ENCODE assay signal across 8 cellular contexts in the genomic region with DNA sequence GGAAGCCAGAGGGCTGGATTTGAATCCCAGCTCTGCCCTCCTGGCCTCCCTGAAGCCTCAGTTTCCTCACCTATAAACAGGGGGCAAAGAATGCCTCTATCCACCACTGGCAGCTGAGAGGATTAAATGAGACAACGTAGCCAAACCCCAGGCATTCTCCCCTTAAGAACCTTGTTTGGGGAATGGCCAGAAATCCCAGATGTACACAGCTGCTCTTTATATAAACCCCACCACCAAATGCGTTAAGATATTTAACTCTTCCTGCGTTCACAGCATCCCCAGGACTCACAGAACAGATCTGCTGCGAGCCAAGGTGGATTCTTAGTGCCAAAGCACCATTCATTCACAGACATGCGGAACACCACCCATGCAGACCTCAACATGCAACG. TPM values are rescaled to one million over a fixed set of nuclear protein-coding genes. Genes with fewer than 3 reads are reported as not detected.
DNase-seq lines count a peak whose midpoint lies in the region; ATAC-seq and TF ChIP-seq lines count a peak whose summit lies in the region.

No MANE protein-coding gene starts in this region.

- H3K79me2 ChIP-seq in mesendoderm (ENCODE audit: control insufficient read depth, insufficient read depth, low read length) = peaks cover 82% of the 10 kb centered on the region

- H3K18ac ChIP-seq in mesendoderm (ENCODE audit: low read length) = peak overlapping the region; percentile 91

- WGBS in mesendoderm (ENCODE audit: extremely low coverage, insufficient coverage, low lambda C conversion rate) = no CpG with 5 or more reads among the region's 6 CpGs

- H3K4me3 Mint-ChIP-seq in activated naive CD8-positive, alpha-beta T cell treated with anti-CD3 and anti-CD28 coated beads, Interleukin-2, amount 10 ng/mL, durations not matched to agents 7 days and 5 days = peak overlapping the region; percentile 37
- H3K4me3 Mint-ChIP-seq in activated naive CD8-positive, alpha-beta T cell treated with anti-CD3 and anti-CD28 coated beads for 36 hours = no peak overlapping the region

- TF ChIP-seq CTCF in vagina (IDR thresholded peaks at IDR 0.05) = no peak
- no peak for TF ChIP-seq CTCF in coronary artery (IDR thresholded peaks at IDR 0.05)

- peak overlapping the region; percentile 54 for H3K23ac ChIP-seq in mesendoderm (ENCODE audit: low read length)

- intact Hi-C loops in vagina (cut with DNase I) = loop anchor here (10.0 kb wide), 2 partner anchors 232 to 382 kb away; no protein-coding TSS in a partner anchor

- H3K4me2 ChIP-seq in mesendoderm (ENCODE audit: low read length) = peak overlapping the region; percentile 5

- H3K4me1 ChIP-seq in adipocyte (ENCODE audit: control insufficient read depth, insufficient read depth, low read length) (peaks cover 61% of the 10 kb centered on the region), mesendoderm (ENCODE audit: control insufficient read depth, low read depth, low read length) (peaks cover 52% of the 10 kb centered on the region), vagina (peaks cover 79% of the 10 kb centered on the region)

- H2BK120ac ChIP-seq in mesendoderm (ENCODE audit: low read depth, low read length) = no peak overlapping the region

- no peak for DNase-seq in activated naive CD8-positive, alpha-beta T cell treated with anti-CD3 and anti-CD28 coated beads, Interleukin-2, amount 10 ng/mL, durations not matched to agents 7 days and 5 days
- DNase-seq in activated naive CD8-positive, alpha-beta T cell treated with anti-CD3 and anti-CD28 coated beads for 36 hours = no peak
- no peak for DNase-seq in adipocyte (ENCODE audit: low read depth)
- no peak for DNase-seq in mesendoderm
- no peak for DNase-seq in vagina (ENCODE audit: extremely low spot score in 2 of 2)
- no peak for DNase-seq in coronary artery (ENCODE audit: low spot score)

- peak overlapping the region; percentile 96 for H3K4me3 ChIP-seq in adipocyte (ENCODE audit: low read length)
- no peak overlapping the region for H3K4me3 ChIP-seq in mesendoderm (ENCODE audit: low read length)
- peak overlapping the region; percentile 3 to 12 for H3K4me3 ChIP-seq in vagina
- no peak overlapping the region for H3K4me3 ChIP-seq in coronary artery

- no peaks in the 10 kb centered on the region for H3K9me3 Mint-ChIP-seq in activated naive CD8-positive, alpha-beta T cell treated with anti-CD3 and anti-CD28 coated beads, Interleukin-2, amount 10 ng/mL, durations not matched to agents 7 days and 5 days
- H3K9me3 Mint-ChIP-seq in activated naive CD8-positive, alpha-beta T cell treated with anti-CD3 and anti-CD28 coated beads for 36 hours = no peaks in the 10 kb centered on the region

- H3K4ac ChIP-seq in mesendoderm (ENCODE audit: low read depth, low read length) = no peak overlapping the region

- H4K8ac ChIP-seq in mesendoderm (ENCODE audit: low read depth, low read length) = no peak overlapping the region

- H2BK5ac ChIP-seq in mesendoderm (ENCODE audit: low read length) = peak overlapping the region; percentile 46

- POLR2A ChIA-PET in activated naive CD8-positive, alpha-beta T cell treated with anti-CD3 and anti-CD28 coated beads, Interleukin-2, amount 10 ng/mL, durations not matched to agents 7 days and 5 days (lab: Charles Lee) = interaction anchor here (1.0 kb wide), 1 partner anchor 11 kb away, joined by 3 read pairs; no protein-coding TSS in a partner anchor

- H3K56ac ChIP-seq in mesendoderm (ENCODE audit: low read length) = peak overlapping the region; percentile 54

- no peak overlapping the region for H3K9ac ChIP-seq in adipocyte (ENCODE audit: low read length)
- peak overlapping the region; percentile 45 for H3K9ac ChIP-seq in mesendoderm (ENCODE audit: low read length)

- no peak overlapping the region for H4K5ac ChIP-seq in mesendoderm (ENCODE audit: low read length)

- peaks cover 22% of the 10 kb centered on the region for H3K36me3 ChIP-seq in adipocyte (ENCODE audit: control insufficient read depth, insufficient read depth, low read length, severe bottlenecking)
- H3K36me3 ChIP-seq in mesendoderm (ENCODE audit: control insufficient read depth, insufficient read depth, low read length) = no peaks in the 10 kb centered on the region
- peaks cover 0 to 13% of the 10 kb centered on the region in 2 donors for H3K36me3 ChIP-seq in vagina

- no peak for ATAC-seq in activated naive CD8-positive, alpha-beta T cell treated with anti-CD3 and anti-CD28 coated beads, Interleukin-2, amount 10 ng/mL, durations not matched to agents 7 days and 5 days (ENCODE audit: low read depth)
- ATAC-seq in GM18858 (IDR thresholded peaks at IDR 0.05; ENCODE audit: unreplicated experiment) (no peak), GM21447 (IDR thresholded peaks at IDR 0.05; ENCODE audit: unreplicated experiment) (no peak)

- H3K9me3 ChIP-seq in adipocyte (ENCODE audit: control insufficient read depth, low read length) = no peaks in the 10 kb centered on the region
- no peaks in the 10 kb centered on the region for H3K9me3 ChIP-seq in vagina

- H3K36me3 Mint-ChIP-seq in activated naive CD8-positive, alpha-beta T cell treated with anti-CD3 and anti-CD28 coated beads, Interleukin-2, amount 10 ng/mL, durations not matched to agents 7 days and 5 days = peaks cover 48% of the 10 kb centered on the region
- peaks cover 50% of the 10 kb centered on the region for H3K36me3 Mint-ChIP-seq in activated naive CD8-positive, alpha-beta T cell treated with anti-CD3 and anti-CD28 coated beads for 36 hours

- H3K79me1 ChIP-seq in mesendoderm (ENCODE audit: low read length) = peaks cover 22% of the 10 kb centered on the region

- no peak overlapping the region for H3K27ac Mint-ChIP-seq in activated naive CD8-positive, alpha-beta T cell treated with anti-CD3 and anti-CD28 coated beads, Interleukin-2, amount 10 ng/mL, durations not matched to agents 7 days and 5 days
- H3K27ac Mint-ChIP-seq in activated naive CD8-positive, alpha-beta T cell treated with anti-CD3 and anti-CD28 coated beads for 36 hours = no peak overlapping the region

- peak overlapping the region; percentile 5 for H3K27ac ChIP-seq in mesendoderm (ENCODE audit: low read depth, low read length)
- peak overlapping the region; percentile 25 for H3K27ac ChIP-seq in vagina
- H3K27ac ChIP-seq in coronary artery = no peak overlapping the region

- H3K27me3 Mint-ChIP-seq in activated naive CD8-positive, alpha-beta T cell treated with anti-CD3 and anti-CD28 coated beads, Interleukin-2, amount 10 ng/mL, durations not matched to agents 7 days and 5 days = no peaks in the 10 kb centered on the region
- no peaks in the 10 kb centered on the region for H3K27me3 Mint-ChIP-seq in activated naive CD8-positive, alpha-beta T cell treated with anti-CD3 and anti-CD28 coated beads for 36 hours

- no peak overlapping the region for H2BK15ac ChIP-seq in mesendoderm (replicated peaks; ENCODE audit: low read depth)

- peak overlapping the region; percentile 16 for H2AK5ac ChIP-seq in mesendoderm (ENCODE audit: low read length)

- no peak for TF ChIP-seq POLR2A in vagina (IDR thresholded peaks at IDR 0.05)

- H3K4me1 Mint-ChIP-seq in activated naive CD8-positive, alpha-beta T cell treated with anti-CD3 and anti-CD28 coated beads, Interleukin-2, amount 10 ng/mL, durations not matched to agents 7 days and 5 days = peaks cover 47% of the 10 kb centered on the region
- peaks cover 69% of the 10 kb centered on the region for H3K4me1 Mint-ChIP-seq in activated naive CD8-positive, alpha-beta T cell treated with anti-CD3 and anti-CD28 coated beads for 36 hours

- H3K27me3 ChIP-seq in adipocyte (replicated peaks; ENCODE audit: control insufficient read depth, insufficient read depth, low read length) = no peaks in the 10 kb centered on the region
- H3K27me3 ChIP-seq in mesendoderm (ENCODE audit: insufficient read depth, low read length, poor library complexity) = no peaks in the 10 kb centered on the region
- no peaks in the 10 kb centered on the region for H3K27me3 ChIP-seq in vagina

RNA-seq across cellular contexts. Expression of gene TLE3, which starts 5.3 kb away (rescaled TPM):
- total RNA-seq in activated naive CD8-positive, alpha-beta T cell treated with anti-CD3 and anti-CD28 coated beads, Interleukin-2, amount 10 ng/mL, durations not matched to agents 7 days and 5 days = 10 to 100 TPM; 80.5 to 87.9 TPM
- 10 to 100 TPM; 70.8 to 71.6 TPM for total RNA-seq in activated naive CD8-positive, alpha-beta T cell treated with anti-CD3 and anti-CD28 coated beads for 36 hours
- 56.3 TPM for polyA plus RNA-seq in mesendoderm (2013, experiment 1 of 2)
- polyA plus RNA-seq in mesendoderm (2013, experiment 2 of 2) = 55.9 TPM
- total RNA-seq in vagina = 64.6 TPM

Comparison
In these comparisons a context has a peak if more than half of its experiments do, and no peak if none do; other contexts are left out.
1. H3K4me3 ChIP-seq: peak in adipocyte (single experiment) and vagina (2 of 2); none in mesendoderm (single experiment) and coronary artery (single experiment).
2. H3K27ac ChIP-seq: peak in mesendoderm (single experiment) and vagina (single experiment); none in coronary artery (0 of 2).